ENCODE assay signal across 12 cellular contexts in genomic region chr14:92215579-92215978, GRCh38.
"Had no signal": no experiment of that assay in that cellular context is flagged by ENCODE, and none has a peak within 500 bp of the region (broad histone marks: within the 10 kb centered on the region; RNA-seq: fewer than 3 reads in every experiment).

No MANE protein-coding gene starts in this region.

- H3K4me3 ChIP-seq: cardiac muscle cell, lung, smooth muscle cell, tibial artery had no signal

- ATAC-seq: activated T-cell treated with anti-CD3 and anti-CD28 coated beads, Interleukin-2, amount 50 U/mL, for 72 hours; naive thymus-derived CD8-positive, alpha-beta T cell; right cardiac atrium had no signal

- H3K27ac Mint-ChIP-seq: activated T-cell treated with anti-CD3 and anti-CD28 coated beads, Interleukin-2, amount 50 U/mL, for 72 hours; immature natural killer cell; naive thymus-derived CD8-positive, alpha-beta T cell; progenitor cell of endocrine pancreas had no signal

- H3K27me3 ChIP-seq: cardiac muscle cell, tibial artery had no signal

- DNase-seq: activated CD4-positive, alpha-beta T cell treated with anti-CD3 and anti-CD28 coated beads, Interleukin-2, amount 50 U/mL, for 4 hours; activated gamma-delta T cell treated with Interleukin-2 at 50 U/mL for 16 hours; activated T-cell treated with anti-CD3 and anti-CD28 coated beads, Interleukin-2, amount 50 U/mL, for 72 hours; immature natural killer cell; naive thymus-derived CD8-positive, alpha-beta T cell; right cardiac atrium; T-helper 2 cell; tibial artery had no signal

- H3K4me1 Mint-ChIP-seq: immature natural killer cell had no signal

- H3K36me3 Mint-ChIP-seq: immature natural killer cell had no signal

- H3K36me3 ChIP-seq: cardiac muscle cell, tibial artery had no signal

- H3K4me3 Mint-ChIP-seq: activated T-cell treated with anti-CD3 and anti-CD28 coated beads, Interleukin-2, amount 50 U/mL, for 72 hours; immature natural killer cell; naive thymus-derived CD8-positive, alpha-beta T cell had no signal

- H3K27ac ChIP-seq: cardiac muscle cell, tibial artery had no signal

- H3K9me3 ChIP-seq: tibial artery had no signal
